ENCODE assay signal across 7 cellular contexts in genomic region chr19:39540333-39540673, GRCh38. TPM values are rescaled to one million over a fixed set of nuclear protein-coding genes. Genes with fewer than 3 reads are reported as not detected.
A peak's percentile ranks its signal among the peaks of the same experiment; 100 is the strongest.
DNase-seq lines count a peak whose midpoint lies in the region; ATAC-seq and TF ChIP-seq lines count a peak whose summit lies in the region.

No MANE protein-coding gene starts in this region.

- H4K20me1 ChIP-seq in HCT116 (ENCODE audit: insufficient read depth) (no peaks in the 10 kb centered on the region), SU-DHL-6 (ENCODE audit: low read depth, low read length) (peaks cover 3% of the 10 kb centered on the region; the same call in 1 of the 2 replicates), fibroblast of lung (ENCODE audit: control insufficient read depth, extremely low read depth, insufficient read depth, low read length) (no peaks in the 10 kb centered on the region)

- H3K27ac ChIP-seq in HCT116 (ENCODE audit: low read depth, low read length) (no peak overlapping the region), SU-DHL-6 (ENCODE audit: low read depth, low read length) (no peak overlapping the region), fibroblast of lung (ENCODE audit: insufficient read depth, low read length) (no peak overlapping the region), skeletal muscle tissue (ENCODE audit: low read depth, low read length) (no peak overlapping the region)

- H3K36me3 ChIP-seq in HCT116 (ENCODE audit: control insufficient read depth in 1 of 2, insufficient read depth in 2 of 2, low read length in 2 of 2): no peaks in the 10 kb centered on the region
- H3K36me3 ChIP-seq in SU-DHL-6 (ENCODE audit: low read length): no peaks in the 10 kb centered on the region
- H3K36me3 ChIP-seq in fibroblast of lung (ENCODE audit: control insufficient read depth, insufficient read depth, low read length): no peaks in the 10 kb centered on the region
- no peaks in the 10 kb centered on the region for H3K36me3 ChIP-seq in skeletal muscle tissue (ENCODE audit: control insufficient read depth in 3 of 3, insufficient read depth in 3 of 3, low read length in 3 of 3)

- intact Hi-C loops in HCT116 (cut with micrococcal nuclease): loop anchor here (2.0 kb wide), 1 partner anchor 100 kb away; no protein-coding TSS in a partner anchor

- POLR2A ChIA-PET in HCT116 (lab: Charles Lee): interaction anchor here (1.6 kb wide), 1 partner anchor 105 kb away, joined by 5 read pairs; the partner anchor contains the start of gene RPS16

- RAD21 ChIA-PET in HCT116 (lab: Charles Lee; ENCODE audit: low non-redundant PET in 1 of 2, low total read pairs in 2 of 2, uncharacterized antibody in 2 of 2, unreplicated experiment in 2 of 2): no interaction called here

- ATAC-seq in HCT116 (peak; percentile 13), HG03139 (IDR thresholded peaks at IDR 0.05; ENCODE audit: unreplicated experiment) (no peak)

- H3K4me1 ChIP-seq in HCT116 (ENCODE audit: control insufficient read depth in 1 of 2, insufficient read depth in 2 of 2, low read length in 2 of 2) (peaks cover 11 to 21% of the 10 kb centered on the region in 2 experiments), fibroblast of lung (ENCODE audit: control insufficient read depth, extremely low read depth, insufficient read depth, low read length) (peaks cover 5% of the 10 kb centered on the region), skeletal muscle tissue (ENCODE audit: control insufficient read depth in 3 of 3, insufficient read depth in 3 of 3, low read length in 3 of 3) (peaks cover 8 to 13% (median 8%) of the 10 kb centered on the region in 3 donors)

- H3K79me2 ChIP-seq in HCT116 (ENCODE audit: insufficient read depth, low read length) (peaks cover 16% of the 10 kb centered on the region), SU-DHL-6 (ENCODE audit: insufficient read depth, low read length) (peaks cover 15% of the 10 kb centered on the region), fibroblast of lung (ENCODE audit: control insufficient read depth, insufficient read depth, low read length) (peaks cover 13% of the 10 kb centered on the region)

- TF ChIP-seq CTCF in HCT116 (IDR thresholded peaks at IDR 0.05 in 2 of 3, conservative IDR thresholded peaks at IDR 0.05 in 1 of 3; ENCODE audit: borderline replicate concordance in 1 of 3, insufficient read depth in 1 of 3, low read depth in 2 of 3, low read length in 2 of 3): peak in 1 of 3 experiments; percentile 11; a peak in 1 of 6 replicates
- no peak for TF ChIP-seq CTCF in SU-DHL-6 (IDR thresholded peaks at IDR 0.05; ENCODE audit: insufficient read depth, low read length, poor library complexity, severe bottlenecking)
- no peak for TF ChIP-seq CTCF in fibroblast of lung (conservative IDR thresholded peaks at IDR 0.05 in 1 of 2, IDR thresholded peaks at IDR 0.05 in 1 of 2; ENCODE audit: low read depth in 1 of 2, low read length in 2 of 2)

- H3F3A ChIP-seq in SU-DHL-6 (ENCODE audit: insufficient read depth): no peaks in the 10 kb centered on the region

- DNase-seq in HCT116 (ENCODE audit: low read depth, low spot score) (no peak), fibroblast of lung (ENCODE audit: low read depth in 2 of 2) (no peak), SIG-M5 treated with dmso at 0.1 percent for 504 hours (lab: John Stamatoyannopoulos, UW; ENCODE audit: unreplicated experiment) (no peak), activated gamma-delta T cell treated with Interleukin-2 at 50 U/mL for 16 hours (no peak)

- H3K9me2 ChIP-seq in HCT116 (ENCODE audit: insufficient read depth) (no peaks in the 10 kb centered on the region), SU-DHL-6 (replicated peaks; ENCODE audit: insufficient read depth, low read length) (no peaks in the 10 kb centered on the region)

- no peak for TF ChIP-seq RAD21 in HCT116 (IDR thresholded peaks at IDR 0.05; ENCODE audit: low read depth)

- H2AFZ ChIP-seq in HCT116 (ENCODE audit: low read depth, low read length, poor library complexity, severe bottlenecking) (peak overlapping the region; percentile 99), SU-DHL-6 (ENCODE audit: low read depth, low read length, severe bottlenecking) (peak overlapping the region; percentile 81), fibroblast of lung (ENCODE audit: low read length) (peak overlapping the region; percentile 85)

- no peaks in the 10 kb centered on the region for H3K9me3 ChIP-seq in HCT116 (ENCODE audit: control insufficient read depth in 1 of 2, insufficient read depth in 1 of 2, low read depth in 1 of 2, low read length in 2 of 2)
- H3K9me3 ChIP-seq in SU-DHL-6 (ENCODE audit: insufficient read depth, low read length): no peaks in the 10 kb centered on the region
- no peaks in the 10 kb centered on the region for H3K9me3 ChIP-seq in fibroblast of lung (ENCODE audit: control insufficient read depth, insufficient read depth, low read depth, low read length)
- H3K9me3 ChIP-seq in skeletal muscle tissue (ENCODE audit: control insufficient read depth in 3 of 3, low read length in 3 of 3): no peaks in the 10 kb centered on the region

- H3K9ac ChIP-seq in HCT116 (ENCODE audit: low read length) (peak overlapping the region; percentile 71; the same call in 1 of the 2 replicates), SU-DHL-6 (ENCODE audit: low read length) (peak overlapping the region; percentile 81), fibroblast of lung (ENCODE audit: insufficient read depth, low read length) (peak overlapping the region; percentile 24), skeletal muscle tissue (ENCODE audit: low read depth in 1 of 3, low read length in 3 of 3) (peak overlapping the region in 2 of 3 donors; percentile 11 to 47)

- H3K27me3 ChIP-seq in HCT116 (ENCODE audit: insufficient read depth, low read length) (no peaks in the 10 kb centered on the region), SU-DHL-6 (ENCODE audit: low read length) (no peaks in the 10 kb centered on the region), fibroblast of lung (ENCODE audit: control insufficient read depth, insufficient read depth, low read length) (peaks cover 7% of the 10 kb centered on the region), skeletal muscle tissue (ENCODE audit: control insufficient read depth in 3 of 3, insufficient read depth in 3 of 3, low read length in 3 of 3) (no peaks in the 10 kb centered on the region)

- H3K4me2 ChIP-seq in HCT116 (ENCODE audit: low read length) (peak overlapping the region; percentile 93), SU-DHL-6 (ENCODE audit: low read depth, low read length, poor library complexity, severe bottlenecking) (peak overlapping the region; percentile 77), fibroblast of lung (ENCODE audit: extremely low read depth, insufficient read depth, low read length) (peak overlapping the region; percentile 79)

- no peak for TF ChIP-seq POLR2A in HCT116 (IDR thresholded peaks at IDR 0.05; ENCODE audit: borderline replicate concordance, extremely low read depth, insufficient read depth, insufficient read length)

- CTCF ChIA-PET in HCT116 (lab: Charles Lee): interaction anchor here (0.9 to 1.9 kb wide), 4 partner anchors 8 to 133 kb away, joined by 3 to 9 read pairs (median 4); no protein-coding TSS in a partner anchor

- BruUV-seq in HCT116 (replicated peaks; lab: Mats Ljungman, UMichigan): no TSS peak

- H3K4me3 ChIP-seq in HCT116 (replicated peaks in 1 of 2; ENCODE audit: low read depth in 1 of 2, low read length in 2 of 2) (peak overlapping the region; percentile 78 to 82), SU-DHL-6 (ENCODE audit: insufficient read depth, low read length, poor library complexity, severe bottlenecking) (peak overlapping the region; percentile 13), fibroblast of lung (replicated peaks in 1 of 4; ENCODE audit: control extremely low read depth in 1 of 4, insufficient read depth in 1 of 4, low read depth in 3 of 4, low read length in 4 of 4) (peak overlapping the region; percentile 31 to 84 (median 40)), skeletal muscle tissue (ENCODE audit: low read length in 3 of 3) (peak overlapping the region in 2 of 3 donors; percentile 30 to 88)

TF ChIP-seq in HCT116, 20 proteins besides CTCF, POLR2A, EP300 and RAD21 (continues in another document):
- TF ChIP-seq SIN3A (IDR thresholded peaks at IDR 0.05; ENCODE audit: low read depth): no peak
- TF ChIP-seq EZH2 (IDR thresholded peaks at IDR 0.05): no peak
- TF ChIP-seq CBX3 (IDR thresholded peaks at IDR 0.05; ENCODE audit: low read depth): 0 out of 2 replicates have a peak, but pooled peaks have one; percentile 20
- no peak for TF ChIP-seq CEBPB (IDR thresholded peaks at IDR 0.05; ENCODE audit: low read depth)
- no peak for TF ChIP-seq JUND (IDR thresholded peaks at IDR 0.05)

RNA-seq across cellular contexts. Expression of gene EID2, which starts 0.3 kb away (rescaled TPM):
- total RNA-seq in HCT116 (2021; ENCODE audit: unreplicated experiment) (11.7 TPM), fibroblast of lung (9.1 and 10.5 TPM in 2 replicates), skeletal muscle tissue (6.8 TPM)
- 6.2 and 7.0 TPM in 2 replicates for polyA plus RNA-seq in HCT116 (2012)
- 10.0 and 11.0 TPM in 2 replicates for polyA plus RNA-seq in fibroblast of lung
- 16.4 and 17.9 TPM in 2 replicates for polyA plus RNA-seq in fibroblast of lung (2012)
- polyA minus RNA-seq in fibroblast of lung (ENCODE audit: low replicate concordance): 2.1 and 3.3 TPM in 2 replicates

RNA-seq across cellular contexts. Expression of gene EID2B, which starts 7.7 kb away (rescaled TPM):
- total RNA-seq in HCT116 (2021; ENCODE audit: unreplicated experiment) (1.2 TPM), fibroblast of lung (3.1 and 4.1 TPM in 2 replicates), skeletal muscle tissue (2.6 TPM)
- polyA plus RNA-seq in HCT116 (2012): 0.42 and 0.91 TPM in 2 replicates
- polyA plus RNA-seq in fibroblast of lung: 3.4 and 4.0 TPM in 2 replicates
- 2.3 and 2.9 TPM in 2 replicates for polyA plus RNA-seq in fibroblast of lung (2012)
- 0.47 and 1.8 TPM in 2 replicates for polyA minus RNA-seq in fibroblast of lung (ENCODE audit: low replicate concordance)

RNA-seq across cellular contexts. Expression of gene SELENOV, which starts 25.4 kb away (rescaled TPM):
- total RNA-seq in HCT116 (2021; ENCODE audit: unreplicated experiment) (not detected), fibroblast of lung (not detected in 2 replicates), skeletal muscle tissue (not detected)
- polyA plus RNA-seq in HCT116 (2012): not detected in 2 replicates
- not detected in 2 replicates for polyA plus RNA-seq in fibroblast of lung
- not detected in 2 replicates for polyA plus RNA-seq in fibroblast of lung (2012)
- polyA minus RNA-seq in fibroblast of lung (ENCODE audit: low replicate concordance): not detected in 2 replicates

RNA-seq across cellular contexts. Expression of gene DLL3, which starts 41.6 kb away (rescaled TPM):
- total RNA-seq in HCT116 (2021; ENCODE audit: unreplicated experiment): 0.17 TPM
- polyA plus RNA-seq in HCT116 (2012): 0.03 and 0.07 TPM in 2 replicates
- total RNA-seq in fibroblast of lung: under 0.01 TPM in 2 replicates
- polyA plus RNA-seq in fibroblast of lung: 0.08 and 0.11 TPM in 2 replicates
- 0.28 and 0.36 TPM in 2 replicates for polyA plus RNA-seq in fibroblast of lung (2012)
- not detected in 2 replicates for polyA minus RNA-seq in fibroblast of lung (ENCODE audit: low replicate concordance)
- total RNA-seq in skeletal muscle tissue: not detected

RNA-seq across cellular contexts. Expression of gene TIMM50, which starts 59.7 kb away (rescaled TPM):
- total RNA-seq in HCT116 (2021; ENCODE audit: unreplicated experiment) (111 TPM), fibroblast of lung (37.2 and 45.7 TPM in 2 replicates), skeletal muscle tissue (40.7 TPM)
- 97.4 and 117 TPM in 2 replicates for polyA plus RNA-seq in HCT116 (2012)
- polyA plus RNA-seq in fibroblast of lung: 43.5 and 71.0 TPM in 2 replicates
- 63.2 and 96.3 TPM in 2 replicates for polyA plus RNA-seq in fibroblast of lung (2012)
- 167 and 175 TPM in 2 replicates for polyA minus RNA-seq in fibroblast of lung (ENCODE audit: low replicate concordance)

Comparison
In these comparisons a context has a peak if more than half of its experiments do, and no peak if none do; other contexts are left out.
1. H3K4me3 ChIP-seq: peak in every context shown above with its lines; median percentile 80 in HCT116; 59 in skeletal muscle tissue; 40 in fibroblast of lung; 13 in SU-DHL-6.
2. H3K9ac ChIP-seq: peak in every context shown above with its lines; median percentile 81 in SU-DHL-6; 71 in HCT116; 29 in skeletal muscle tissue; 24 in fibroblast of lung.